8 cellular contexts compared by ENCODE assay signal in genomic region chr4:107718351-107718965, GRCh38. TPM values are rescaled to one million over a fixed set of nuclear protein-coding genes. Genes with fewer than 3 reads are reported as not detected.
A peak's percentile ranks its signal among the peaks of the same experiment; 100 is the strongest.
DNase-seq lines count a peak whose midpoint lies in the region; ATAC-seq and TF ChIP-seq lines count a peak whose summit lies in the region.

No MANE protein-coding gene starts in this region.

- H3K27ac ChIP-seq in MM.1S (ENCODE audit: low read length) (peak overlapping the region; percentile 90), duodenal mucosa (ENCODE audit: low read depth, low read length) (no peak overlapping the region), skeletal muscle tissue (ENCODE audit: low read depth, low read length) (no peak overlapping the region), gastroesophageal sphincter (no peak overlapping the region)

- peak overlapping the region; percentile 70; the same call in 1 of the 2 replicates for H3K9ac ChIP-seq in MM.1S (ENCODE audit: low read length)
- H3K9ac ChIP-seq in duodenal mucosa (ENCODE audit: low read depth in 1 of 2, low read length in 2 of 2), result no peak overlapping the region
- H3K9ac ChIP-seq in skeletal muscle tissue (ENCODE audit: low read depth in 1 of 3, low read length in 3 of 3), result no peak overlapping the region

- H3K4me2 ChIP-seq in MM.1S (ENCODE audit: low read depth, low read length), result peak overlapping the region; percentile 93

- H3F3A ChIP-seq in MM.1S (ENCODE audit: insufficient read depth, low read length), result peaks cover 41% of the 10 kb centered on the region

- TF ChIP-seq POLR2A in gastroesophageal sphincter (IDR thresholded peaks at IDR 0.05), result no peak

- no peaks in the 10 kb centered on the region for H3K27me3 ChIP-seq in MM.1S (replicated peaks; ENCODE audit: insufficient read depth, low read length)
- no peaks in the 10 kb centered on the region for H3K27me3 ChIP-seq in duodenal mucosa (ENCODE audit: control insufficient read depth in 1 of 2, insufficient read depth in 2 of 2, low read length in 2 of 2)
- no peaks in the 10 kb centered on the region for H3K27me3 ChIP-seq in skeletal muscle tissue (ENCODE audit: control insufficient read depth in 3 of 3, insufficient read depth in 3 of 3, low read length in 3 of 3)
- no peaks in the 10 kb centered on the region for H3K27me3 ChIP-seq in gastroesophageal sphincter

- H3K9me2 ChIP-seq in MM.1S (replicated peaks; ENCODE audit: insufficient read depth, low read length), result no peaks in the 10 kb centered on the region

- H3K4me1 ChIP-seq in MM.1S (ENCODE audit: low read length), result peaks cover 17% of the 10 kb centered on the region
- H3K4me1 ChIP-seq in duodenal mucosa (ENCODE audit: control insufficient read depth in 1 of 2, insufficient read depth in 2 of 2, low read length in 2 of 2), result peaks cover 13 to 19% of the 10 kb centered on the region in 2 donors
- H3K4me1 ChIP-seq in skeletal muscle tissue (ENCODE audit: control insufficient read depth in 3 of 3, insufficient read depth in 3 of 3, low read length in 3 of 3), result peaks cover 5 to 12% (median 12%) of the 10 kb centered on the region in 3 donors
- peaks cover 0 to 32% (median 11%) of the 10 kb centered on the region in 3 donors for H3K4me1 ChIP-seq in gastroesophageal sphincter

- no peaks in the 10 kb centered on the region for H4K20me1 ChIP-seq in MM.1S (ENCODE audit: insufficient read depth, low read length)

- WGBS in gastroesophageal sphincter (ENCODE audit: low coverage in 1 of 2), 2 donors, result 79 to 81% methylated on average over 10 of the region's 10 CpGs

- DNase-seq in MM.1S, result peak; percentile 81
- no peak for DNase-seq in activated CD4-positive, alpha-beta T cell treated with anti-CD3 and anti-CD28 coated beads, Interleukin-2, amount 50 U/mL, for 1 hour
- no peak for DNase-seq in GOT3 (lab: John Stamatoyannopoulos, UW)

- H3K36me3 ChIP-seq in MM.1S (replicated peaks; ENCODE audit: insufficient read depth, low read length) (no peaks in the 10 kb centered on the region), duodenal mucosa (ENCODE audit: control insufficient read depth in 1 of 2, insufficient read depth in 2 of 2, low read length in 2 of 2) (no peaks in the 10 kb centered on the region), skeletal muscle tissue (ENCODE audit: control insufficient read depth in 3 of 3, insufficient read depth in 3 of 3, low read length in 3 of 3) (no peaks in the 10 kb centered on the region), gastroesophageal sphincter (no peaks in the 10 kb centered on the region)

- peak; percentile 29 for ATAC-seq in GM18499 (IDR thresholded peaks at IDR 0.05; ENCODE audit: insufficient read depth, unreplicated experiment)
- peak; percentile 27 for ATAC-seq in GM21786 (IDR thresholded peaks at IDR 0.05; ENCODE audit: unreplicated experiment)
- ATAC-seq in gastroesophageal sphincter, result no peak

- H2AFZ ChIP-seq in MM.1S (ENCODE audit: low read length), result no peak overlapping the region

- no peak for TF ChIP-seq EP300 in gastroesophageal sphincter (IDR thresholded peaks at IDR 0.05)

- no peaks in the 10 kb centered on the region for H3K9me3 ChIP-seq in MM.1S (replicated peaks; ENCODE audit: insufficient read depth, low read length)
- no peaks in the 10 kb centered on the region for H3K9me3 ChIP-seq in duodenal mucosa (ENCODE audit: control insufficient read depth in 1 of 2, low read length in 2 of 2)
- no peaks in the 10 kb centered on the region for H3K9me3 ChIP-seq in skeletal muscle tissue (ENCODE audit: control insufficient read depth in 3 of 3, low read length in 3 of 3)
- H3K9me3 ChIP-seq in gastroesophageal sphincter, result no peaks in the 10 kb centered on the region

- H3K79me2 ChIP-seq in MM.1S (ENCODE audit: low read length), result peaks cover 60% of the 10 kb centered on the region

- no peak for TF ChIP-seq CTCF in MM.1S (IDR thresholded peaks at IDR 0.05; ENCODE audit: low read length)
- no peak for TF ChIP-seq CTCF in gastroesophageal sphincter (IDR thresholded peaks at IDR 0.05)

- H3K4me3 ChIP-seq in MM.1S (ENCODE audit: low read length) (peak overlapping the region; percentile 82), duodenal mucosa (ENCODE audit: low read depth in 1 of 2, low read length in 2 of 2) (peak overlapping the region; percentile 67 to 91), skeletal muscle tissue (ENCODE audit: low read length in 3 of 3) (peak overlapping the region in 2 of 3 donors; percentile 1 to 89), gastroesophageal sphincter (peak overlapping the region in 1 of 2 donors; percentile 94)

RNA-seq across cellular contexts. Expression of gene PAPSS1, which starts 1.6 kb away (rescaled TPM):
- total RNA-seq in skeletal muscle tissue (39.7 TPM), gastroesophageal sphincter (10 to 100 TPM; 21.9 to 36.2 (median 25.3) TPM)
